In genomic region chr5:92951746-92952145, GRCh38 we compare ENCODE assay signal across 36 cellular contexts.
"Had no signal": no experiment of that assay in that cellular context is flagged by ENCODE, and none has a peak within 500 bp of the region (broad histone marks: within the 10 kb centered on the region; RNA-seq: fewer than 3 reads in every experiment).

No MANE protein-coding gene starts in this region.

- H3K27ac ChIP-seq: KMS-11 had no signal

- H3K27me3 ChIP-seq: MG63 had no signal

- H3K36me3 ChIP-seq: MG63 had no signal

- H3K4me3 ChIP-seq: MG63 had no signal

- H3K4me2 ChIP-seq: KMS-11 had no signal

- DNase-seq: Karpas-422, Kasumi-1, MG63, MM.1S, MV-4-11, NCI-H1048, NCI-H1092, NCI-H1092 treated with DMSO at 0.1 percent for 48 hours, NCI-H1105, NCI-H1105 treated with DMSO at 0.1 percent for 48 hours, NCI-H1417, NCI-H1417 treated with DMSO at 0.1 percent for 48 hours, NCI-H1436, NCI-H1436 treated with DMSO at 0.1 percent for 48 hours, NCI-H146, NCI-H1694, NCI-H1694 treated with DMSO at 0.1 percent for 48 hours, NCI-H187, NCI-H187 treated with DMSO at 0.1 percent for 48 hours, NCI-H1930, NCI-H2029, NCI-H2029 treated with DMSO at 0.1 percent for 48 hours, NCI-H2081, NCI-H2081 treated with DMSO at 0.1 percent for 48 hours, NCI-H2107, NCI-H2171, NCI-H2171 treated with DMSO at 0.1 percent for 48 hours, NCI-H2227 treated with DMSO at 0.1 percent for 48 hours, NCI-H226, NCI-H345, NCI-H446, NCI-H446 treated with DMSO at 0.1 percent for 48 hours, NCI-H510A, NCI-H510A treated with DMSO at 0.1 percent for 48 hours, NCI-H524 had no signal

- H3K9ac ChIP-seq: KMS-11 had no signal
